In the genomic region with DNA sequence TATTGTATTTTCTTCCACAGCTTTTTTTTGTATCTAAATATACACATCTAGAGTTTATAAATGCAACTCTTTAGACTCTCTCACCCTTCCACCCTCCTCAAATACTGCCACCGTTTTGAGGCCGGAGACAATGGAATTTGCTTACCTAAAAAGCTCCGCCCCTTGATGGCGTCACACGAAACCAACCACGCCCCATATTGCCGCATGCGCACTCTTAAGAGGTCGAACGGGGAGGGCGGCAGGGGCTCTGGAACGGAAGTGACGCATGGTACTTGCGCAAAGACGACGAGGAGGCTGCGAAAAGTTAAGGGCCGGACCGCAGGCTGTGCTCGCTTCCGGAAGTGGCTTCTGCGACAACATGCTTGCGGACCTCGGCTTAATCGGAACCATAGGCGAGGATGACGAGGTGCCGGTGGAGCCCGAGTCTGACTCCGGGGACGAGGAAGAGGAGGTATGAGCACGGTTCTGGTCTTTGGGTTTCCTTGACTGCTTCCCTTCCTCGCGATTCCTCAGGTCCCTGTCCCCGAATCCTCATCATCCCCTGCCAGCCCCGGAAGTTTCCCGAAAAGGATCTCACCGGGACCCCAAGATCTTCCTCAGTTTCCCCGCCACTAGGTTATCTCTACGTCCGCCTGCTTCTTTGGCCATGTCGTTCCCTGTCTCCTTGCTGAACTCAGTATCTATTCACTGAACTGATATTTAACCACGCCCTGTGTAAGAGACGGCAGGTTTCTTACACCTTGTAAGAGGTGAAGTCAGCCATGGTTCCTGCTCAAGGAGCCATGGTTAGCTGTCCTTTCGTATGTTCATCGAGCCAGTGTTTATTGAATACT, we compare ENCODE assay signal across 8 cellular contexts. TPM values are rescaled to one million over a fixed set of nuclear protein-coding genes. Genes with fewer than 3 reads are reported as not detected.
DNase-seq lines count a peak whose midpoint lies in the region; ATAC-seq and TF ChIP-seq lines count a peak whose summit lies in the region.

A gene with protein sequence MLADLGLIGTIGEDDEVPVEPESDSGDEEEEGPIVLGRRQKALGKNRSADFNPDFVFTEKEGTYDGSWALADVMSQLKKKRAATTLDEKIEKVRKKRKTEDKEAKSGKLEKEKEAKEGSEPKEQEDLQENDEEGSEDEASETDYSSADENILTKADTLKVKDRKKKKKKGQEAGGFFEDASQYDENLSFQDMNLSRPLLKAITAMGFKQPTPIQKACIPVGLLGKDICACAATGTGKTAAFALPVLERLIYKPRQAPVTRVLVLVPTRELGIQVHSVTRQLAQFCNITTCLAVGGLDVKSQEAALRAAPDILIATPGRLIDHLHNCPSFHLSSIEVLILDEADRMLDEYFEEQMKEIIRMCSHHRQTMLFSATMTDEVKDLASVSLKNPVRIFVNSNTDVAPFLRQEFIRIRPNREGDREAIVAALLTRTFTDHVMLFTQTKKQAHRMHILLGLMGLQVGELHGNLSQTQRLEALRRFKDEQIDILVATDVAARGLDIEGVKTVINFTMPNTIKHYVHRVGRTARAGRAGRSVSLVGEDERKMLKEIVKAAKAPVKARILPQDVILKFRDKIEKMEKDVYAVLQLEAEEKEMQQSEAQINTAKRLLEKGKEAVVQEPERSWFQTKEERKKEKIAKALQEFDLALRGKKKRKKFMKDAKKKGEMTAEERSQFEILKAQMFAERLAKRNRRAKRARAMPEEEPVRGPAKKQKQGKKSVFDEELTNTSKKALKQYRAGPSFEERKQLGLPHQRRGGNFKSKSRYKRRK (plus strand): TSS at position 326 of the 833 bp plus-strand sequence. CDS start 33 bp downstream, at position 359.

- H3K9me3 ChIP-seq in smooth muscle cell (replicated peaks; ENCODE audit: low read depth), result no peaks in the 10 kb centered on the region

- peak within 1 kb of the TSS; percentile 89 for H3K9ac ChIP-seq in smooth muscle cell (ENCODE audit: low read depth)

- peak within 1 kb of the TSS; percentile 100 for H3K4me3 ChIP-seq in AG04449 (ENCODE audit: low read depth, low read length)
- peak within 1 kb of the TSS; percentile 72 to 77 for H3K4me3 ChIP-seq in cardiac fibroblast (replicated peaks in 1 of 2; ENCODE audit: low read depth in 2 of 2, low read length in 2 of 2)
- H3K4me3 ChIP-seq in smooth muscle cell, result peak within 1 kb of the TSS; percentile 78

- H3K27me3 Mint-ChIP-seq in WTC11 (ENCODE audit: low read depth), result peaks cover 2% of the 10 kb centered on the region; the same call in 1 of the 2 replicates

- peaks cover 18% of the 10 kb centered on the region for H3K79me2 ChIP-seq in smooth muscle cell (ENCODE audit: low read depth)

- peaks cover 4% of the 10 kb centered on the region for H4K20me1 ChIP-seq in smooth muscle cell (ENCODE audit: low read depth)

- H3F3A ChIP-seq in smooth muscle cell (ENCODE audit: low read depth), result no peaks in the 10 kb centered on the region

- CTCF ChIA-PET in AG04449 (lab: Yijun Ruan, JAX), result interaction anchor here (4.3 to 8.3 kb wide), 3 partner anchors 12 to 90 kb away, joined by 53 to 258 read pairs (median 53); no protein-coding TSS in a partner anchor
- CTCF ChIA-PET in WTC11 (lab: Charles Lee), result interaction anchor here (0.6 to 1.3 kb wide), 11 partner anchors 13 to 104 kb away, joined by 3 to 17 read pairs (median 3); a partner anchor contains a TSS

- H3K9me3 Mint-ChIP-seq in WTC11, result no peaks in the 10 kb centered on the region

- H3K4me2 ChIP-seq in smooth muscle cell, result peak within 1 kb of the TSS; percentile 95

- peaks cover 26% of the 10 kb centered on the region for H3K36me3 Mint-ChIP-seq in WTC11

- ATAC-seq in GM18907 (IDR thresholded peaks at IDR 0.05; ENCODE audit: unreplicated experiment) (peak; percentile 89), HG03159 (IDR thresholded peaks at IDR 0.05; ENCODE audit: unreplicated experiment) (peak; percentile 89), WTC11 (peak; percentile 88)

- peaks cover 14% of the 10 kb centered on the region for H3K36me3 ChIP-seq in smooth muscle cell (ENCODE audit: low read depth)

- peak within 1 kb of the TSS; percentile 90 for H2AFZ ChIP-seq in smooth muscle cell (ENCODE audit: low read depth)

- POLR2A ChIA-PET in AG04449 (lab: Yijun Ruan, JAX), result interaction anchor here (0.5 to 1.0 kb wide), 7 partner anchors 10 to 86 kb away, joined by 3 to 8 read pairs (median 4); no protein-coding TSS in a partner anchor
- POLR2A ChIA-PET in WTC11 (lab: Charles Lee), result interaction anchor here (0.6 to 1.2 kb wide), 8 partner anchors 32 to 1569 kb away, joined by 3 to 7 read pairs (median 4); a partner anchor contains a TSS

- H3K27ac Mint-ChIP-seq in WTC11, result peak within 1 kb of the TSS; percentile 98

- TF ChIP-seq CTCF in AG04449 (IDR thresholded peaks at IDR 0.05; ENCODE audit: insufficient read depth, low read length, missing control alignments), result no peak
- no peak for TF ChIP-seq CTCF in WTC11 (IDR thresholded peaks at IDR 0.05)
- no peak for TF ChIP-seq CTCF in cardiac fibroblast (IDR thresholded peaks at IDR 0.05; ENCODE audit: low read depth, low read length)
- TF ChIP-seq CTCF in smooth muscle cell (IDR thresholded peaks at IDR 0.05; ENCODE audit: borderline replicate concordance, insufficient read depth, poor library complexity, severe bottlenecking), result no peak

- peak within 1 kb of the TSS; percentile 71 for H3K27ac ChIP-seq in smooth muscle cell (ENCODE audit: low read depth)

- no peaks in the 10 kb centered on the region for H3K27me3 ChIP-seq in smooth muscle cell (ENCODE audit: low read depth)

- under 1% methylated on average over 46 of the region's 46 CpGs for WGBS in smooth muscle cell (ENCODE audit: low lambda C conversion rate)

- H3K4me3 Mint-ChIP-seq in WTC11, result peak within 1 kb of the TSS; percentile 96

- peaks cover 7% of the 10 kb centered on the region for H3K4me1 ChIP-seq in smooth muscle cell (ENCODE audit: low read depth)

- peaks cover 19% of the 10 kb centered on the region for H3K4me1 Mint-ChIP-seq in WTC11

- peak; percentile 92 for DNase-seq in AG04449 (ENCODE audit: low read depth, low spot score)
- DNase-seq in NCI-H226, result peak; percentile 91
- DNase-seq in WTC11 (ENCODE audit: low spot score), result peak; percentile 97
- peak; percentile 100 for DNase-seq in cardiac fibroblast (ENCODE audit: low read depth in 2 of 2)
- peak; percentile 96 for DNase-seq in iPS-NIHi7 (ENCODE audit: extremely low spot score)
- DNase-seq in smooth muscle cell (lab: John Stamatoyannopoulos, UW; ENCODE audit: unreplicated experiment), result peak; percentile 83

TF ChIP-seq in WTC11, 78 proteins besides CTCF, POLR2A, EP300 and RAD21 (continues in another document):
- TF ChIP-seq, protein P1, sequence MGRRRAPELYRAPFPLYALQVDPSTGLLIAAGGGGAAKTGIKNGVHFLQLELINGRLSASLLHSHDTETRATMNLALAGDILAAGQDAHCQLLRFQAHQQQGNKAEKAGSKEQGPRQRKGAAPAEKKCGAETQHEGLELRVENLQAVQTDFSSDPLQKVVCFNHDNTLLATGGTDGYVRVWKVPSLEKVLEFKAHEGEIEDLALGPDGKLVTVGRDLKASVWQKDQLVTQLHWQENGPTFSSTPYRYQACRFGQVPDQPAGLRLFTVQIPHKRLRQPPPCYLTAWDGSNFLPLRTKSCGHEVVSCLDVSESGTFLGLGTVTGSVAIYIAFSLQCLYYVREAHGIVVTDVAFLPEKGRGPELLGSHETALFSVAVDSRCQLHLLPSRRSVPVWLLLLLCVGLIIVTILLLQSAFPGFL (CRISPR knock-in tag; IDR thresholded peaks at IDR 0.05; ENCODE audit: borderline replicate concordance), result no peak
- TF ChIP-seq, protein P2, sequence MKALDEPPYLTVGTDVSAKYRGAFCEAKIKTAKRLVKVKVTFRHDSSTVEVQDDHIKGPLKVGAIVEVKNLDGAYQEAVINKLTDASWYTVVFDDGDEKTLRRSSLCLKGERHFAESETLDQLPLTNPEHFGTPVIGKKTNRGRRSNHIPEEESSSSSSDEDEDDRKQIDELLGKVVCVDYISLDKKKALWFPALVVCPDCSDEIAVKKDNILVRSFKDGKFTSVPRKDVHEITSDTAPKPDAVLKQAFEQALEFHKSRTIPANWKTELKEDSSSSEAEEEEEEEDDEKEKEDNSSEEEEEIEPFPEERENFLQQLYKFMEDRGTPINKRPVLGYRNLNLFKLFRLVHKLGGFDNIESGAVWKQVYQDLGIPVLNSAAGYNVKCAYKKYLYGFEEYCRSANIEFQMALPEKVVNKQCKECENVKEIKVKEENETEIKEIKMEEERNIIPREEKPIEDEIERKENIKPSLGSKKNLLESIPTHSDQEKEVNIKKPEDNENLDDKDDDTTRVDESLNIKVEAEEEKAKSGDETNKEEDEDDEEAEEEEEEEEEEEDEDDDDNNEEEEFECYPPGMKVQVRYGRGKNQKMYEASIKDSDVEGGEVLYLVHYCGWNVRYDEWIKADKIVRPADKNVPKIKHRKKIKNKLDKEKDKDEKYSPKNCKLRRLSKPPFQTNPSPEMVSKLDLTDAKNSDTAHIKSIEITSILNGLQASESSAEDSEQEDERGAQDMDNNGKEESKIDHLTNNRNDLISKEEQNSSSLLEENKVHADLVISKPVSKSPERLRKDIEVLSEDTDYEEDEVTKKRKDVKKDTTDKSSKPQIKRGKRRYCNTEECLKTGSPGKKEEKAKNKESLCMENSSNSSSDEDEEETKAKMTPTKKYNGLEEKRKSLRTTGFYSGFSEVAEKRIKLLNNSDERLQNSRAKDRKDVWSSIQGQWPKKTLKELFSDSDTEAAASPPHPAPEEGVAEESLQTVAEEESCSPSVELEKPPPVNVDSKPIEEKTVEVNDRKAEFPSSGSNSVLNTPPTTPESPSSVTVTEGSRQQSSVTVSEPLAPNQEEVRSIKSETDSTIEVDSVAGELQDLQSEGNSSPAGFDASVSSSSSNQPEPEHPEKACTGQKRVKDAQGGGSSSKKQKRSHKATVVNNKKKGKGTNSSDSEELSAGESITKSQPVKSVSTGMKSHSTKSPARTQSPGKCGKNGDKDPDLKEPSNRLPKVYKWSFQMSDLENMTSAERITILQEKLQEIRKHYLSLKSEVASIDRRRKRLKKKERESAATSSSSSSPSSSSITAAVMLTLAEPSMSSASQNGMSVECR (CRISPR knock-in tag; IDR thresholded peaks at IDR 0.05; ENCODE audit: borderline replicate concordance), result peak; percentile 39; the same call in 1 of the 2 replicates
- no peak for TF ChIP-seq NR1H2 (CRISPR knock-in tag; IDR thresholded peaks at IDR 0.05)
- TF ChIP-seq TEAD4 (CRISPR knock-in tag; IDR thresholded peaks at IDR 0.05), result no peak
- TF ChIP-seq, protein P3, sequence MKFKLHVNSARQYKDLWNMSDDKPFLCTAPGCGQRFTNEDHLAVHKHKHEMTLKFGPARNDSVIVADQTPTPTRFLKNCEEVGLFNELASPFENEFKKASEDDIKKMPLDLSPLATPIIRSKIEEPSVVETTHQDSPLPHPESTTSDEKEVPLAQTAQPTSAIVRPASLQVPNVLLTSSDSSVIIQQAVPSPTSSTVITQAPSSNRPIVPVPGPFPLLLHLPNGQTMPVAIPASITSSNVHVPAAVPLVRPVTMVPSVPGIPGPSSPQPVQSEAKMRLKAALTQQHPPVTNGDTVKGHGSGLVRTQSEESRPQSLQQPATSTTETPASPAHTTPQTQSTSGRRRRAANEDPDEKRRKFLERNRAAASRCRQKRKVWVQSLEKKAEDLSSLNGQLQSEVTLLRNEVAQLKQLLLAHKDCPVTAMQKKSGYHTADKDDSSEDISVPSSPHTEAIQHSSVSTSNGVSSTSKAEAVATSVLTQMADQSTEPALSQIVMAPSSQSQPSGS (CRISPR knock-in tag; IDR thresholded peaks at IDR 0.05; ENCODE audit: borderline replicate concordance, low read depth), result no peak

RNA-seq across cellular contexts. Expression of the gene that starts here (rescaled TPM):
- total RNA-seq in WTC11 (2021) (44.2 to 54.8 TPM (median 46.5 TPM) in 3 replicates), smooth muscle cell (19.6 and 20.7 TPM in 2 replicates)
- 28.3 and 39.3 TPM in 2 replicates for polyA plus RNA-seq in smooth muscle cell

Comparison
In these comparisons a context has a peak if more than half of its experiments do, and no peak if none do; other contexts are left out.
1. Peak in every context shown above with its lines: DNase-seq, ATAC-seq, H3K4me3 ChIP-seq and H3K27ac ChIP-seq.